Comparison of ENCODE assay signal across 15 cellular contexts in the genomic region with DNA sequence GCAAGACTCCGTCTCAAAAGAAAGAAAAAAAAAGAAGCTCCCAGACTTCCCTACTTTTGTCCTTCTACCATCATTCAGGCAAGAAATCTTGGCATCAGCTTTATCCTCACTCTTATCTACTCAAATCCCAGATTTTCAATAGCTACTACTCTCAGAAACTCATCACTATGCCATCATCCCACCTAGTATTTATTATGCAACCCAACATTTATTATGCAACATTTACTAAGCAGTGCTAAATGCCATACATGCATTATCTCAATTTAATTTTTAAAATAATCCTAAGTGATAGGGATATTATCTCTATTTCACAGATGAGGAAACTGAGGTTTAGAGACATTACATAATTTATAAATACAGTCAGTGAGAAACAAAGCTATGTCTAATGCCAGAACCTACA.
"Had no signal": no experiment of that assay in that cellular context is flagged by ENCODE, and none has a peak within 500 bp of the region (broad histone marks: within the 10 kb centered on the region; RNA-seq: fewer than 3 reads in every experiment).

No MANE protein-coding gene starts in this region.

- H3K4me3 ChIP-seq: gastrocnemius medialis, heart right ventricle, lower lobe of right lung, suprapubic skin, upper lobe of left lung had no signal

- H3K9me3 ChIP-seq: gastrocnemius medialis, heart right ventricle, lower lobe of right lung, suprapubic skin, upper lobe of left lung had no signal

- H3K27ac ChIP-seq: gastrocnemius medialis, heart right ventricle, lower lobe of right lung, suprapubic skin, upper lobe of left lung had no signal

- H3K27me3 ChIP-seq: gastrocnemius medialis, heart right ventricle, suprapubic skin, upper lobe of left lung had no signal

- DNase-seq: activated CD4-positive, alpha-beta T cell treated with anti-CD3 and anti-CD28 coated beads for 4 hours; activated effector memory CD4-positive, alpha-beta T cell treated with Interleukin-2 at 50 U/mL for 16 hours; activated naive CD4-positive, alpha-beta T cell treated with anti-CD3 and anti-CD28 coated beads, Interleukin-2, amount 50 U/mL, for 16 hours; amniotic stem cell; erythroblast; gastrocnemius medialis; heart right ventricle; left cardiac atrium; lower lobe of right lung; T-cell; upper lobe of left lung had no signal

- H3K27me3 Mint-ChIP-seq: stimulated activated naive CD8-positive, alpha-beta T cell treated with anti-CD3 and anti-CD28 coated beads, Interleukin-15, Interleukin-2, amounts not matched to agents 100 ng/mL and 50 ng/mL, for 24 hours; T-cell had no signal

- ATAC-seq: gastrocnemius medialis, heart right ventricle, left cardiac atrium, lower lobe of right lung, sciatic nerve, T-cell had no signal

- H3K4me3 Mint-ChIP-seq: neural crest cell; stimulated activated naive CD8-positive, alpha-beta T cell treated with anti-CD3 and anti-CD28 coated beads, Interleukin-15, Interleukin-2, amounts not matched to agents 100 ng/mL and 50 ng/mL, for 24 hours; T-cell had no signal

- H3K27ac Mint-ChIP-seq: stimulated activated naive CD8-positive, alpha-beta T cell treated with anti-CD3 and anti-CD28 coated beads, Interleukin-15, Interleukin-2, amounts not matched to agents 100 ng/mL and 50 ng/mL, for 24 hours had no signal

- H3K9me3 Mint-ChIP-seq: neural crest cell; stimulated activated naive CD8-positive, alpha-beta T cell treated with anti-CD3 and anti-CD28 coated beads, Interleukin-15, Interleukin-2, amounts not matched to agents 100 ng/mL and 50 ng/mL, for 24 hours; T-cell had no signal
